Comparison of ENCODE assay signal across 8 cellular contexts in genomic region chrX:35919536-35920309, GRCh38. TPM values are rescaled to one million over a fixed set of nuclear protein-coding genes. Genes with fewer than 3 reads are reported as not detected.
A peak's percentile ranks its signal among the peaks of the same experiment; 100 is the strongest.
DNase-seq lines count a peak whose midpoint lies in the region; ATAC-seq lines count a peak whose summit lies in the region.

Gene CFAP47 (plus strand): TSS chrX:35919734. CDS start chrX:35919800, 66 bp downstream.

- DNase-seq in HK-2 (ENCODE audit: unreplicated experiment) (peak; percentile 41), RPMI7951 (ENCODE audit: low read depth) (peak; percentile 4), iPS DF 4.7 (ENCODE audit: extremely low read depth, low spot score) (peak; percentile 22), retina (peak; percentile 76)
- no peak for DNase-seq in activated CD8-positive, alpha-beta memory T cell treated with anti-CD3 and anti-CD28 coated beads, Interleukin-2, amount 50 U/mL, for 4 hours
- no peak for DNase-seq in stimulated activated CD4-positive, alpha-beta T cell treated with anti-CD3 and anti-CD28 coated beads, Interleukin-4, amount 100 ng/mL, for 1 hour
- no peak for DNase-seq in stimulated activated naive CD4-positive, alpha-beta T cell (lab: John Stamatoyannopoulos, UW)

- ATAC-seq in HG02970 (IDR thresholded peaks at IDR 0.05; ENCODE audit: low FRiP score, unreplicated experiment): no peak

RNA-seq across cellular contexts. Expression of gene CFAP47, which starts in this region (rescaled TPM):
- total RNA-seq in RPMI7951 (2014; rRNA removed; shearing (Covaris generic)): 0.12 TPM in 1 of 2 replicates, not detected in the other

Comparison
In these comparisons a context has a peak if more than half of its experiments do, and no peak if none do; other contexts are left out.
1. Peak in DNase-seq in RPMI7951; RNA of the gene not detected or under 1 TPM.
2. DNase-seq: peak in HK-2 (single experiment), iPS DF 4.7 (single experiment) and retina (single experiment); none in activated CD8-positive, alpha-beta memory T cell treated with anti-CD3 and anti-CD28 coated beads, Interleukin-2, amount 50 U/mL, for 4 hours (single experiment), stimulated activated CD4-positive, alpha-beta T cell treated with anti-CD3 and anti-CD28 coated beads, Interleukin-4, amount 100 ng/mL, for 1 hour (single experiment) and stimulated activated naive CD4-positive, alpha-beta T cell (0 of 6).